19 cellular contexts compared by ENCODE assay signal in genomic region chr15:57158997-57159668, GRCh38.
DNase-seq lines count a peak whose midpoint lies in the region; ATAC-seq and TF ChIP-seq lines count a peak whose summit lies in the region.
"Had no signal": no experiment of that assay in that cellular context is flagged by ENCODE, and none has a peak within 500 bp of the region (broad histone marks: within the 10 kb centered on the region; RNA-seq: fewer than 3 reads in every experiment).

No MANE protein-coding gene starts in this region.

- DNase-seq in NCI-H1092 treated with DMSO at 0.1 percent for 48 hours (lab: John Stamatoyannopoulos, UW), result peak; percentile 45
- DNase-seq in NCI-H1092 (lab: John Stamatoyannopoulos, UW), result no peak
- no peak for DNase-seq in HFFc6
- DNase-seq in SK-N-MC (ENCODE audit: low read depth, low spot score), result no peak
- DNase-seq in neural progenitor cell (ENCODE audit: low spot score), result no peak
- DNase-seq in hypothalamus (lab: John Stamatoyannopoulos, UW), result no peak
- DNase-seq: activated CD4-positive, alpha-beta memory T cell treated with anti-CD3 and anti-CD28 coated beads, Interleukin-2, amount 10 ng/mL, durations not matched to agents 7 days and 5 days; activated gamma-delta T cell; activated T-cell treated with anti-CD3 and anti-CD28 coated beads for 4 hours; Caco-2; endodermal cell; stomach; T1000; trophoblast cell had no signal

- H3F3A ChIP-seq in neural progenitor cell (ENCODE audit: low read depth), result no peaks in the 10 kb centered on the region

- H3K4me3 ChIP-seq in SK-N-MC (peak overlapping the region; percentile 59), neural progenitor cell (no peak overlapping the region)
- H3K4me3 ChIP-seq: HAP-1, right atrium auricular region, stomach had no signal

- H3K27ac ChIP-seq in SK-N-MC (peak overlapping the region; percentile 86), neural progenitor cell (peak overlapping the region; percentile 40)
- H3K27ac ChIP-seq: stomach had no signal

- ATAC-seq in GM21786 (IDR thresholded peaks at IDR 0.05; ENCODE audit: unreplicated experiment), result no peak
- no peak for ATAC-seq in GM21723 (IDR thresholded peaks at IDR 0.05; ENCODE audit: unreplicated experiment)
- ATAC-seq: activated CD4-positive, CD25-positive, alpha-beta regulatory T cell treated with anti-CD3 and anti-CD28 coated beads, Interleukin-2, amount 50 U/mL, for 24 hours had no signal

- peaks cover 18% of the 10 kb centered on the region for H3K79me2 ChIP-seq in neural progenitor cell (ENCODE audit: low read depth)

- no peaks in the 10 kb centered on the region for H3K9me3 Mint-ChIP-seq in HFFc6
- H3K9me3 Mint-ChIP-seq in neural progenitor cell, result no peaks in the 10 kb centered on the region
- H3K9me3 Mint-ChIP-seq: endodermal cell had no signal

- H3K36me3 ChIP-seq in SK-N-MC (ENCODE audit: insufficient read depth, low read length), result peaks cover 7% of the 10 kb centered on the region
- H3K36me3 ChIP-seq in neural progenitor cell, result peaks cover 5% of the 10 kb centered on the region
- H3K36me3 ChIP-seq: HAP-1, right atrium auricular region, stomach had no signal

- H3K4me2 ChIP-seq in neural progenitor cell, result no peak overlapping the region

- H3K27ac Mint-ChIP-seq in HFFc6, result peak overlapping the region; percentile 50
- no peak overlapping the region for H3K27ac Mint-ChIP-seq in neural progenitor cell
- H3K27ac Mint-ChIP-seq: activated CD4-positive, alpha-beta memory T cell treated with anti-CD3 and anti-CD28 coated beads, Interleukin-2, amount 10 ng/mL, durations not matched to agents 7 days and 5 days had no signal

- H3K4me1 ChIP-seq in neural progenitor cell, result no peaks in the 10 kb centered on the region
- H3K4me1 ChIP-seq: Caco-2 had no signal

- H3K9me3 ChIP-seq in SK-N-MC (ENCODE audit: low read depth, low read length) (no peaks in the 10 kb centered on the region), neural progenitor cell (ENCODE audit: low read depth) (no peaks in the 10 kb centered on the region)
- H3K9me3 ChIP-seq: Caco-2, HAP-1, right atrium auricular region, stomach had no signal

- H3K9ac ChIP-seq in SK-N-MC (ENCODE audit: insufficient read length) (peak overlapping the region; percentile 38), neural progenitor cell (no peak overlapping the region)

- peaks cover 3% of the 10 kb centered on the region; the same call in 1 of the 2 replicates for H3K27me3 Mint-ChIP-seq in HFFc6 (ENCODE audit: insufficient read depth)
- H3K27me3 Mint-ChIP-seq in neural progenitor cell (ENCODE audit: insufficient read depth, low read depth), result no peaks in the 10 kb centered on the region
- H3K27me3 Mint-ChIP-seq: activated CD4-positive, alpha-beta memory T cell treated with anti-CD3 and anti-CD28 coated beads, Interleukin-2, amount 10 ng/mL, durations not matched to agents 7 days and 5 days had no signal

- H3K4me3 Mint-ChIP-seq in HFFc6, result peak overlapping the region; percentile 8; the same call in 1 of the 2 replicates
- no peak overlapping the region for H3K4me3 Mint-ChIP-seq in neural progenitor cell
- H3K4me3 Mint-ChIP-seq: activated CD4-positive, alpha-beta memory T cell treated with anti-CD3 and anti-CD28 coated beads, Interleukin-2, amount 10 ng/mL, durations not matched to agents 7 days and 5 days; endodermal cell had no signal

- H3K36me3 Mint-ChIP-seq in HFFc6 (ENCODE audit: low read depth), result peaks cover 16% of the 10 kb centered on the region
- no peaks in the 10 kb centered on the region for H3K36me3 Mint-ChIP-seq in neural progenitor cell

- H3K4me1 Mint-ChIP-seq in HFFc6 (ENCODE audit: low read depth), result peaks cover 62% of the 10 kb centered on the region
- peaks cover 5% of the 10 kb centered on the region for H3K4me1 Mint-ChIP-seq in neural progenitor cell

- H3K27me3 ChIP-seq in neural progenitor cell, result no peaks in the 10 kb centered on the region
- H3K27me3 ChIP-seq: right atrium auricular region, stomach had no signal

- no peak overlapping the region for H2AFZ ChIP-seq in neural progenitor cell (replicated peaks)

- H4K20me1 ChIP-seq in neural progenitor cell (ENCODE audit: low read depth), result peaks cover 11% of the 10 kb centered on the region

- TF ChIP-seq CTCF in HFFc6 (IDR thresholded peaks at IDR 0.05), result no peak
- TF ChIP-seq CTCF in neural progenitor cell (IDR thresholded peaks at IDR 0.05), result no peak
